ENCODE assay signal across 9 cellular contexts in the genomic region with DNA sequence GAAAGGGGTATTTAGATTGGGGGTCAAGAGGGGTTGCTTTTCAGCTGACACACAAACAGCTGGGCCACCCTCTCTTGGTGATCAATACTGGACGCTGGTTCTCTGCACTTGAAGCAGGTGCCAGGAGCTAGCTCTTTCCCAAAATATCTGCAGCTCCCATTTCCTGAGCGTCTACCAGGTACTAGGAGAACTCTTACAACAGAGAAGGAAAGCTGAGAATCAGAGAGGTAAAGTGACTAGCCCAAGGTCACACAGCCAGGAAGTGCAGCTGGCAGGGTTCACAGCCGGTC. TPM values are rescaled to one million over a fixed set of nuclear protein-coding genes. Genes with fewer than 3 reads are reported as not detected.
A peak's percentile ranks its signal among the peaks of the same experiment; 100 is the strongest.
DNase-seq lines count a peak whose midpoint lies in the region; ATAC-seq and TF ChIP-seq lines count a peak whose summit lies in the region.
"Had no signal": no experiment of that assay in that cellular context is flagged by ENCODE, and none has a peak within 500 bp of the region (broad histone marks: within the 10 kb centered on the region; RNA-seq: fewer than 3 reads in every experiment).

No MANE protein-coding gene starts in this region.

- H3K27ac ChIP-seq in Karpas-422 (ENCODE audit: low read length) (peak overlapping the region; percentile 73), parathyroid adenoma (no peak overlapping the region)

- H3K4me1 ChIP-seq in ES-I3 (ENCODE audit: insufficient read depth, low read length) (peaks cover 4% of the 10 kb centered on the region; the same call in 1 of the 2 replicates), Karpas-422 (ENCODE audit: low read length) (peaks cover 47% of the 10 kb centered on the region), endocrine pancreas (ENCODE audit: control insufficient read depth, insufficient read depth, low read length) (no peaks in the 10 kb centered on the region), parathyroid adenoma (peaks cover 17% of the 10 kb centered on the region)

- H3K27me3 ChIP-seq in Karpas-422 (ENCODE audit: low read length) (no peaks in the 10 kb centered on the region), endocrine pancreas (ENCODE audit: control insufficient read depth, insufficient read depth, low read length) (no peaks in the 10 kb centered on the region), parathyroid adenoma (ENCODE audit: control insufficient read depth, insufficient read depth, low read length) (no peaks in the 10 kb centered on the region)

- no peaks in the 10 kb centered on the region for H3K36me3 ChIP-seq in ES-I3 (ENCODE audit: insufficient read depth, low read length)
- peaks cover 6% of the 10 kb centered on the region for H3K36me3 ChIP-seq in Karpas-422 (ENCODE audit: insufficient read depth, low read length)
- no peaks in the 10 kb centered on the region for H3K36me3 ChIP-seq in endocrine pancreas (ENCODE audit: control insufficient read depth, insufficient read depth, low read length)
- H3K36me3 ChIP-seq in parathyroid adenoma (ENCODE audit: control insufficient read depth, insufficient read depth, low read length), result no peaks in the 10 kb centered on the region

- no peaks in the 10 kb centered on the region for H3K9me3 ChIP-seq in ES-I3 (ENCODE audit: control insufficient read depth, insufficient read depth, low read length)
- H3K9me3 ChIP-seq in Karpas-422 (ENCODE audit: low read length), result no peaks in the 10 kb centered on the region
- no peaks in the 10 kb centered on the region for H3K9me3 ChIP-seq in endocrine pancreas (ENCODE audit: control insufficient read depth, low read length)
- no peaks in the 10 kb centered on the region for H3K9me3 ChIP-seq in parathyroid adenoma (ENCODE audit: control insufficient read depth, low read length)

- peak overlapping the region; percentile 68 for H3K4me2 ChIP-seq in Karpas-422 (ENCODE audit: low read depth, low read length, poor library complexity, severe bottlenecking)
- H3K4me2 ChIP-seq in parathyroid adenoma (ENCODE audit: low read length), result no peak overlapping the region

- peaks cover 19% of the 10 kb centered on the region for H4K20me1 ChIP-seq in Karpas-422 (ENCODE audit: insufficient read depth, low read depth, low read length)

- TF ChIP-seq CTCF in parathyroid adenoma (IDR thresholded peaks at IDR 0.05), result no peak

- H2AFZ ChIP-seq in Karpas-422 (ENCODE audit: low read length) (no peak overlapping the region), parathyroid adenoma (peak overlapping the region; percentile 85)

- no peak for ATAC-seq in GM18873 (IDR thresholded peaks at IDR 0.05; ENCODE audit: low FRiP score, unreplicated experiment)

- H3K4me3 ChIP-seq in Karpas-422 (ENCODE audit: low read length) (peak overlapping the region; percentile 80), endocrine pancreas (ENCODE audit: control insufficient read depth, insufficient read depth, low read length) (peak overlapping the region; percentile 61), parathyroid adenoma (ENCODE audit: low read depth, low read length) (no peak overlapping the region)

- H3K79me2 ChIP-seq in Karpas-422 (ENCODE audit: low read length), result peaks cover 59% of the 10 kb centered on the region
- H3K79me2 ChIP-seq in parathyroid adenoma, result no peaks in the 10 kb centered on the region

- peak overlapping the region; percentile 70; the same call in 1 of the 2 replicates for H3K9ac ChIP-seq in ES-I3 (ENCODE audit: low read depth, low read length)
- H3K9ac ChIP-seq in Karpas-422 (ENCODE audit: low read length), result peak overlapping the region; percentile 78
- H3K9ac ChIP-seq in endocrine pancreas (ENCODE audit: control insufficient read depth, insufficient read depth, low read length), result peak overlapping the region; percentile 2
- H3K9ac ChIP-seq in parathyroid adenoma, result no peak overlapping the region

- DNase-seq in Karpas-422 (peak; percentile 52), islet precursor cell (no peak), LoVo (ENCODE audit: low spot score) (no peak), NCI-H2029 (lab: John Stamatoyannopoulos, UW) (no peak)
- DNase-seq: NCI-H1105 treated with DMSO at 0.1 percent for 48 hours had no signal

- H3K9me2 ChIP-seq in Karpas-422 (replicated peaks; ENCODE audit: insufficient read depth, low read length), result no peaks in the 10 kb centered on the region

RNA-seq across cellular contexts. Expression of a gene that starts 1.2 kb away (rescaled TPM):
- total RNA-seq in Karpas-422 (2014; rRNA removed; shearing (Covaris generic); ENCODE audit: low replicate concordance), result 69.2 and 140 TPM in 2 replicates
